ENCODE assay signal across 17 cellular contexts in genomic region chr17:81019563-81020442, GRCh38. TPM values are rescaled to one million over a fixed set of nuclear protein-coding genes. Genes with fewer than 3 reads are reported as not detected.
A peak's percentile ranks its signal among the peaks of the same experiment; 100 is the strongest.
DNase-seq lines count a peak whose midpoint lies in the region; ATAC-seq and TF ChIP-seq lines count a peak whose summit lies in the region.
"Had no signal": no experiment of that assay in that cellular context is flagged by ENCODE, and none has a peak within 500 bp of the region (broad histone marks: within the 10 kb centered on the region; RNA-seq: fewer than 3 reads in every experiment).

No MANE protein-coding gene starts in this region.

- 87 to 92% methylated on average over 12 to 24 of the region's 24 CpGs for WGBS in transverse colon (ENCODE audit: low coverage in 1 of 2), 2 donors

- H3K36me3 Mint-ChIP-seq in activated naive CD4-positive, alpha-beta T cell treated with anti-CD3 and anti-CD28 coated beads, Interleukin-2, amount 10 ng/mL, durations not matched to agents 7 days and 5 days, result peaks cover 16% of the 10 kb centered on the region
- no peaks in the 10 kb centered on the region for H3K36me3 Mint-ChIP-seq in activated T-helper 1 cell treated with anti-CD3 and anti-CD28 coated beads, Interleukin-12 subunit alpha, Interleukin-12 subunit beta, Interleukin-2, Interleukin-4 antibody, amounts not matched to agents 30 ng/mL and 10 ng/mL and 1 ng/mL, durations not matched to agents 14 hours and 24 hours and 36 hours (ENCODE audit: low read depth)

- CTCF ChIA-PET in activated naive CD4-positive, alpha-beta T cell treated with anti-CD3 and anti-CD28 coated beads, Interleukin-2, amount 10 ng/mL, durations not matched to agents 7 days and 5 days (lab: Charles Lee), result interaction anchor here (1.3 to 2.5 kb wide), 3 partner anchors 15 to 82 kb away, joined by 3 to 11 read pairs (median 4); no protein-coding TSS in a partner anchor

- TF ChIP-seq POLR2A in transverse colon (IDR thresholded peaks at IDR 0.05), result no peak

- H3K27ac Mint-ChIP-seq in activated naive CD4-positive, alpha-beta T cell treated with anti-CD3 and anti-CD28 coated beads, Interleukin-2, amount 10 ng/mL, durations not matched to agents 7 days and 5 days, result peak overlapping the region; percentile 96
- H3K27ac Mint-ChIP-seq in activated T-helper 1 cell treated with anti-CD3 and anti-CD28 coated beads, Interleukin-12 subunit alpha, Interleukin-12 subunit beta, Interleukin-2, Interleukin-4 antibody, amounts not matched to agents 30 ng/mL and 10 ng/mL and 1 ng/mL, durations not matched to agents 14 hours and 24 hours and 36 hours, result peak overlapping the region; percentile 23
- H3K27ac Mint-ChIP-seq: stimulated activated naive B cell treated with anti-CD40 and anti-IgM and Interleukin-4, amounts not matched to agents 10 μg/mL and 1 μg/mL and 100 μg/mL, for 72 hours; type B pancreatic cell had no signal

- peak overlapping the region in 3 of 4 donors; percentile 1 to 80 (median 79) for H3K27ac ChIP-seq in transverse colon
- H3K27ac ChIP-seq: epithelial cell of prostate had no signal

- ATAC-seq in mucosa of descending colon, result no peak
- no peak for ATAC-seq in HG03469 (IDR thresholded peaks at IDR 0.05; ENCODE audit: unreplicated experiment)
- ATAC-seq: stimulated activated naive B cell treated with anti-CD40 and anti-IgM and Interleukin-4, amounts not matched to agents 10 μg/mL and 1 μg/mL and 100 μg/mL, for 72 hours had no signal

- H3K27me3 Mint-ChIP-seq in activated naive CD4-positive, alpha-beta T cell treated with anti-CD3 and anti-CD28 coated beads, Interleukin-2, amount 10 ng/mL, durations not matched to agents 7 days and 5 days, result peaks cover 13% of the 10 kb centered on the region
- no peaks in the 10 kb centered on the region for H3K27me3 Mint-ChIP-seq in activated T-helper 1 cell treated with anti-CD3 and anti-CD28 coated beads, Interleukin-12 subunit alpha, Interleukin-12 subunit beta, Interleukin-2, Interleukin-4 antibody, amounts not matched to agents 30 ng/mL and 10 ng/mL and 1 ng/mL, durations not matched to agents 14 hours and 24 hours and 36 hours (ENCODE audit: insufficient read depth)
- H3K27me3 Mint-ChIP-seq: type B pancreatic cell had no signal

- no peaks in the 10 kb centered on the region for H3K27me3 ChIP-seq in transverse colon

- H3K4me3 ChIP-seq in mucosa of descending colon, result no peak overlapping the region
- H3K4me3 ChIP-seq in transverse colon, result no peak overlapping the region

- TF ChIP-seq EP300 in transverse colon (IDR thresholded peaks at IDR 0.05; ENCODE audit: low read depth), result no peak

- intact Hi-C loops in activated T-helper 1 cell treated with anti-CD3 and anti-CD28 coated beads, Interleukin-12 subunit alpha, Interleukin-12 subunit beta, Interleukin-2, Interleukin-4 antibody, amounts not matched to agents 30 ng/mL and 10 ng/mL and 1 ng/mL, durations not matched to agents 14 hours and 24 hours and 36 hours (cut with micrococcal nuclease), result no loop called here
- intact Hi-C loops in mucosa of descending colon (cut with DNase I, micrococcal nuclease) (no loop called here), transverse colon (cut with DNase I; ENCODE audit: low total_unique reads) (loop anchor here (5.0 kb wide), 1 partner anchor 77 kb away; no protein-coding TSS in a partner anchor)

- H3K4me1 ChIP-seq in mucosa of descending colon (ENCODE audit: low read depth) (peaks cover 19% of the 10 kb centered on the region), transverse colon (peaks cover 15 to 56% (median 41%) of the 10 kb centered on the region in 4 donors)

- in situ Hi-C loops in transverse colon (cut with MboI; ENCODE audit: low pct_ligation_motif_present in 1 of 4, low pct_unique_long_range_greater_than_20kb in 1 of 4, low sequenced_read_pairs in 3 of 4), result loop anchor here in 2 of 4 donors (10.0 kb wide), 1 partner anchor 75 kb away; no protein-coding TSS in a partner anchor

- no peaks in the 10 kb centered on the region for H3K36me3 ChIP-seq in mucosa of descending colon (ENCODE audit: low read depth)
- no peaks in the 10 kb centered on the region for H3K36me3 ChIP-seq in transverse colon

- H3K4me3 Mint-ChIP-seq in activated naive CD4-positive, alpha-beta T cell treated with anti-CD3 and anti-CD28 coated beads, Interleukin-2, amount 10 ng/mL, durations not matched to agents 7 days and 5 days, result peak overlapping the region; percentile 37
- no peak overlapping the region for H3K4me3 Mint-ChIP-seq in activated T-helper 1 cell treated with anti-CD3 and anti-CD28 coated beads, Interleukin-12 subunit alpha, Interleukin-12 subunit beta, Interleukin-2, Interleukin-4 antibody, amounts not matched to agents 30 ng/mL and 10 ng/mL and 1 ng/mL, durations not matched to agents 14 hours and 24 hours and 36 hours
- H3K4me3 Mint-ChIP-seq: stimulated activated naive B cell treated with anti-CD40 and anti-IgM and Interleukin-4, amounts not matched to agents 10 μg/mL and 1 μg/mL and 100 μg/mL, for 72 hours; type B pancreatic cell had no signal

- peak; percentile 14 for DNase-seq in activated naive CD4-positive, alpha-beta T cell treated with anti-CD3 and anti-CD28 coated beads, Interleukin-2, amount 10 ng/mL, durations not matched to agents 7 days and 5 days
- DNase-seq in activated naive CD4-positive, alpha-beta T cell treated with anti-CD3 and anti-CD28 coated beads, Interleukin-2, amount 50 U/mL, for 16 hours, result no peak
- no peak for DNase-seq in activated T-helper 1 cell treated with anti-CD3 and anti-CD28 coated beads, Interleukin-12 subunit alpha, Interleukin-12 subunit beta, Interleukin-2, Interleukin-4 antibody, amounts not matched to agents 30 ng/mL and 10 ng/mL and 1 ng/mL, durations not matched to agents 14 hours and 24 hours and 36 hours (ENCODE audit: low spot score)
- DNase-seq in mucosa of descending colon (peak in 2 of 3 donors; percentile 32 to 44), transverse colon (no peak), iPS-NIHi11 (ENCODE audit: low spot score) (no peak)
- DNase-seq in stimulated activated CD4-positive, alpha-beta T cell treated with anti-CD3 and anti-CD28 coated beads, Interleukin-2, amount 100 ng/mL, for 24 hours, result no peak
- DNase-seq: activated CD4-positive, alpha-beta T cell treated with anti-CD3 and anti-CD28 coated beads for 48 hours; amygdala; Calu3; NCI-H1436 treated with DMSO at 0.1 percent for 48 hours; NCI-H345; occipital lobe; stimulated activated naive B cell treated with anti-CD40 and anti-IgM and Interleukin-4, amounts not matched to agents 10 μg/mL and 1 μg/mL and 100 μg/mL, for 72 hours had no signal

- peaks cover 13% of the 10 kb centered on the region for H3K9me3 Mint-ChIP-seq in activated naive CD4-positive, alpha-beta T cell treated with anti-CD3 and anti-CD28 coated beads, Interleukin-2, amount 10 ng/mL, durations not matched to agents 7 days and 5 days
- H3K9me3 Mint-ChIP-seq in activated T-helper 1 cell treated with anti-CD3 and anti-CD28 coated beads, Interleukin-12 subunit alpha, Interleukin-12 subunit beta, Interleukin-2, Interleukin-4 antibody, amounts not matched to agents 30 ng/mL and 10 ng/mL and 1 ng/mL, durations not matched to agents 14 hours and 24 hours and 36 hours, result peaks cover 16% of the 10 kb centered on the region
- H3K9me3 Mint-ChIP-seq: stimulated activated naive B cell treated with anti-CD40 and anti-IgM and Interleukin-4, amounts not matched to agents 10 μg/mL and 1 μg/mL and 100 μg/mL, for 72 hours; type B pancreatic cell had no signal

- no peaks in the 10 kb centered on the region for H3K9me3 ChIP-seq in mucosa of descending colon
- H3K9me3 ChIP-seq in transverse colon, result peaks cover 0 to 5% of the 10 kb centered on the region in 2 donors

- peaks cover 55% of the 10 kb centered on the region for H3K4me1 Mint-ChIP-seq in activated naive CD4-positive, alpha-beta T cell treated with anti-CD3 and anti-CD28 coated beads, Interleukin-2, amount 10 ng/mL, durations not matched to agents 7 days and 5 days
- H3K4me1 Mint-ChIP-seq in activated T-helper 1 cell treated with anti-CD3 and anti-CD28 coated beads, Interleukin-12 subunit alpha, Interleukin-12 subunit beta, Interleukin-2, Interleukin-4 antibody, amounts not matched to agents 30 ng/mL and 10 ng/mL and 1 ng/mL, durations not matched to agents 14 hours and 24 hours and 36 hours (ENCODE audit: low read depth), result peaks cover 36% of the 10 kb centered on the region

- TF ChIP-seq CTCF in mucosa of descending colon (IDR thresholded peaks at IDR 0.05) (no peak), transverse colon (IDR thresholded peaks at IDR 0.05) (no peak)

RNA-seq across cellular contexts. Expression of gene BAIAP2, which starts 15.1 kb away (rescaled TPM):
- total RNA-seq in activated T-helper 1 cell treated with anti-CD3 and anti-CD28 coated beads, Interleukin-12 subunit alpha, Interleukin-12 subunit beta, Interleukin-2, Interleukin-4 antibody, amounts not matched to agents 30 ng/mL and 10 ng/mL and 1 ng/mL, durations not matched to agents 14 hours and 24 hours and 36 hours, result 4.3 and 5.8 TPM in 2 replicates
- total RNA-seq in mucosa of descending colon (10 to 100 TPM; 11.6 to 76.7 (median 19.4) TPM), transverse colon (10 to 100 TPM; 11.7 to 62.1 (median 39.6) TPM)

RNA-seq across cellular contexts. Expression of gene CHMP6, which starts 28.2 kb away (rescaled TPM):
- 36.6 and 43.5 TPM in 2 replicates for total RNA-seq in activated T-helper 1 cell treated with anti-CD3 and anti-CD28 coated beads, Interleukin-12 subunit alpha, Interleukin-12 subunit beta, Interleukin-2, Interleukin-4 antibody, amounts not matched to agents 30 ng/mL and 10 ng/mL and 1 ng/mL, durations not matched to agents 14 hours and 24 hours and 36 hours
- total RNA-seq in mucosa of descending colon, result 10 to 100 TPM; 35.1 to 43.9 (median 35.4) TPM
- total RNA-seq in transverse colon, result 100 to 1,000 TPM in 1 of 4 donors, 10 to 100 TPM in 3; 38.6 to 107 (median 41.7) TPM

Comparison
In these comparisons a context has a peak if more than half of its experiments do, and no peak if none do; other contexts are left out.
1. DNase-seq: peak in activated naive CD4-positive, alpha-beta T cell treated with anti-CD3 and anti-CD28 coated beads, Interleukin-2, amount 10 ng/mL, durations not matched to agents 7 days and 5 days (single experiment) and mucosa of descending colon (2 of 3); none in activated naive CD4-positive, alpha-beta T cell treated with anti-CD3 and anti-CD28 coated beads, Interleukin-2, amount 50 U/mL, for 16 hours (single experiment), activated T-helper 1 cell treated with anti-CD3 and anti-CD28 coated beads, Interleukin-12 subunit alpha, Interleukin-12 subunit beta, Interleukin-2, Interleukin-4 antibody, amounts not matched to agents 30 ng/mL and 10 ng/mL and 1 ng/mL, durations not matched to agents 14 hours and 24 hours and 36 hours (single experiment), transverse colon (single experiment), iPS-NIHi11 (single experiment) and stimulated activated CD4-positive, alpha-beta T cell treated with anti-CD3 and anti-CD28 coated beads, Interleukin-2, amount 100 ng/mL, for 24 hours (0 of 2).